ENCODE assay signal across 1 cellular context in genomic region chr19:1239796-1240737, GRCh38.
TF ChIP-seq lines count a peak whose summit lies in the region.

No MANE protein-coding gene starts in this region.

TF ChIP-seq in WTC11, 78 proteins besides CTCF, POLR2A, EP300 and RAD21 (continued from another document):
- TF ChIP-seq, protein P1, sequence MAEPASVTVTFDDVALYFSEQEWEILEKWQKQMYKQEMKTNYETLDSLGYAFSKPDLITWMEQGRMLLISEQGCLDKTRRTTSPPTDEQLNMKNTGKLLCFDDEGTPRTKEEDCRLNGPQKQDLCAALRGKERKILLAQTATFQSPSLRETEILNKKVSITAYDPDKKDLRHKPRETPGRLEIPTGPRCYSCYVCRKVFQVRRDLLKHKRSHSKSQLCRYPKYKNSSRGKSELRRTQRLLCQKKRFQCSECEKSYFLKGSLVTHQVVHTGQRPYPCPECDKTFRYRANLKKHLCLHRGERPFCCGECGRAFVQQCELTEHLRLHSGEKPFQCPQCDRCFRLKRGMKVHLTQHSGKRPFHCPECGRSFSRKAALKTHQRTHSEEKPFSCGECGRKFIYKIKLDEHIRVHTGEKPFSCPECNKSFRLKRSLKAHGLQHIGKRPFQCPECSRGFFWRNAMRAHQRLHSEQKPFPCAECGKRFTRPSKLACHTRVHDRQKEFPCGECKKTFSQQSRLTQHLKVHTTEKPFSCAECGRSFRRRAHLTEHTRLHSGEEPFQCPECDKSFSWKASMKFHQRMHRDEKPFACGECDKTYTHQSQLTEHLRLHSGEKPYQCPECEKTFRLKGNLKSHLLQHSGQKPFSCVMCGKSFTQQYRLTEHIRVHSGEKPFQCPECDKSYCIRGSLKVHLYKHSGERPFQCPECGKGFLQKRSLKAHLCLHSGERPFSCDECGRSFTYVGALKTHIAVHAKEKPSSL (CRISPR knock-in tag; conservative IDR thresholded peaks at IDR 0.05): no peak
- TF ChIP-seq JAZF1 (CRISPR knock-in tag; IDR thresholded peaks at IDR 0.05): no peak
- TF ChIP-seq SP1 (CRISPR knock-in tag; conservative IDR thresholded peaks at IDR 0.05): peak; percentile 91
- TF ChIP-seq ZNF317 (CRISPR knock-in tag; IDR thresholded peaks at IDR 0.05; ENCODE audit: borderline replicate concordance, low read depth): no peak
- no peak for TF ChIP-seq EMX1 (CRISPR knock-in tag; IDR thresholded peaks at IDR 0.05)
- no peak for TF ChIP-seq MAX (CRISPR knock-in tag; IDR thresholded peaks at IDR 0.05)
- TF ChIP-seq, protein P2, sequence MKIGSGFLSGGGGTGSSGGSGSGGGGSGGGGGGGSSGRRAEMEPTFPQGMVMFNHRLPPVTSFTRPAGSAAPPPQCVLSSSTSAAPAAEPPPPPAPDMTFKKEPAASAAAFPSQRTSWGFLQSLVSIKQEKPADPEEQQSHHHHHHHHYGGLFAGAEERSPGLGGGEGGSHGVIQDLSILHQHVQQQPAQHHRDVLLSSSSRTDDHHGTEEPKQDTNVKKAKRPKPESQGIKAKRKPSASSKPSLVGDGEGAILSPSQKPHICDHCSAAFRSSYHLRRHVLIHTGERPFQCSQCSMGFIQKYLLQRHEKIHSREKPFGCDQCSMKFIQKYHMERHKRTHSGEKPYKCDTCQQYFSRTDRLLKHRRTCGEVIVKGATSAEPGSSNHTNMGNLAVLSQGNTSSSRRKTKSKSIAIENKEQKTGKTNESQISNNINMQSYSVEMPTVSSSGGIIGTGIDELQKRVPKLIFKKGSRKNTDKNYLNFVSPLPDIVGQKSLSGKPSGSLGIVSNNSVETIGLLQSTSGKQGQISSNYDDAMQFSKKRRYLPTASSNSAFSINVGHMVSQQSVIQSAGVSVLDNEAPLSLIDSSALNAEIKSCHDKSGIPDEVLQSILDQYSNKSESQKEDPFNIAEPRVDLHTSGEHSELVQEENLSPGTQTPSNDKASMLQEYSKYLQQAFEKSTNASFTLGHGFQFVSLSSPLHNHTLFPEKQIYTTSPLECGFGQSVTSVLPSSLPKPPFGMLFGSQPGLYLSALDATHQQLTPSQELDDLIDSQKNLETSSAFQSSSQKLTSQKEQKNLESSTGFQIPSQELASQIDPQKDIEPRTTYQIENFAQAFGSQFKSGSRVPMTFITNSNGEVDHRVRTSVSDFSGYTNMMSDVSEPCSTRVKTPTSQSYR (CRISPR knock-in tag; IDR thresholded peaks at IDR 0.05): 0 out of 2 replicates have a peak, but pooled peaks have one; percentile 23
- TF ChIP-seq, protein P3, sequence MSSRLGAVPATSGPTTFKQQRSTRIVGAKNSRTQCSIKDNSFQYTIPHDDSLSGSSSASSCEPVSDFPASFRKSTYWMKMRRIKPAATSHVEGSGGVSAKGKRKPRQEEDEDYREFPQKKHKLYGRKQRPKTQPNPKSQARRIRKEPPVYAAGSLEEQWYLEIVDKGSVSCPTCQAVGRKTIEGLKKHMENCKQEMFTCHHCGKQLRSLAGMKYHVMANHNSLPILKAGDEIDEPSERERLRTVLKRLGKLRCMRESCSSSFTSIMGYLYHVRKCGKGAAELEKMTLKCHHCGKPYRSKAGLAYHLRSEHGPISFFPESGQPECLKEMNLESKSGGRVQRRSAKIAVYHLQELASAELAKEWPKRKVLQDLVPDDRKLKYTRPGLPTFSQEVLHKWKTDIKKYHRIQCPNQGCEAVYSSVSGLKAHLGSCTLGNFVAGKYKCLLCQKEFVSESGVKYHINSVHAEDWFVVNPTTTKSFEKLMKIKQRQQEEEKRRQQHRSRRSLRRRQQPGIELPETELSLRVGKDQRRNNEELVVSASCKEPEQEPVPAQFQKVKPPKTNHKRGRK (CRISPR knock-in tag; IDR thresholded peaks at IDR 0.05; ENCODE audit: borderline replicate concordance): no peak
- TF ChIP-seq ZMAT4 (CRISPR knock-in tag; IDR thresholded peaks at IDR 0.05): no peak
